ENCODE assay signal across 8 cellular contexts in the genomic region with DNA sequence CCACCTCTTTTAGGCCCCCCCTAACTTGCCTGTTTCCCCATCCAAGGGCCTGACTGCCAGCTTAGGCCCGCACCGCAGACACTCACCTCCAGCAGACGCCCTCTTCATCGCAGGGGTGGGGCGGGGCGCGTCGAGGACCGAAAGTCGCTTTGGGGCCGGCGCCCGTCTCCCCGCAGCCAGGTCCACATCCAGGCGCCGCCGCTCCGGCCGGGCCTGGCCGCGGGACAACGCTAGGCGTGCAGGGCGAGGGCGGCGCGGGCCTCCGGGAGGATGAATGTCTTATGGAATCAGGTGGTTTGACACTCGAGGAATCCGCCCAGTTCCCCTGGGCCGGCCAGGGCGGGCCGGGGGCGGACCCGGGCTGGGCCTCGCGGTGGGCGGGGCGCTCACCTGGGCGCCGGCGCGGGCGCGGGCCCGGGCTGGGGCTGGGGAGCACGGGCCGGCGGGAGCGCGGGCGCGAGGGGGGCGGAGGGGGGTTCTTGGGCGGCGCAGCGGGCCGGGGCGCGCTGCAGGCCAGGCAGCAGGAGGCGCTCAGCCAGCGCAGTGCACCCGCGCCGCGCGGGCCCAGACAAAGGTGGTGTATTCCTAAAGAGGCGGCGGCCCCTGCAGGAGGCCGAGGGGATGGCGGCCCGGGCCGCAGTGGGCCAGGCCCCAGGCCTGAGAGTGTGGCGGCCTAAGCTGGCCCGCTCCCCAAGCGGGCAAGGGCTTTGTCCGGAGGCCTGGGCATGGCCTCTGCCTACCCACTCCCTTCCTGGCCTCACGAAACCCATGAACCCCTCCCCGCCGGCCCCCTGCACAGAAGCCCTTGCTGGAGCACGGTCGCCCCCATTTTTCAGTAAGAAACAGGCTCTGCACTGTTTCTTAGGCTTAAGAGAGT.
DNase-seq lines count a peak whose midpoint lies in the region; ATAC-seq, FAIRE-seq and TF ChIP-seq lines count a peak whose summit lies in the region.

No MANE protein-coding gene starts in this region.

- no peak overlapping the region for H3K56ac ChIP-seq in H1 (replicated peaks; ENCODE audit: insufficient read length, low read depth, low read length)

- H4K8ac ChIP-seq in H1 (ENCODE audit: extremely low read depth, insufficient read depth, low read length) = peak overlapping the region; percentile 25
- H4K8ac ChIP-seq in mesenchymal stem cell (ENCODE audit: low read length) = no peak overlapping the region

- FAIRE-seq in H1 (lab: Jason Lieb, UNC) = no peak

- peaks cover 0 to 5% of the 10 kb centered on the region in 2 experiments for H4K20me1 ChIP-seq in H1 (replicated peaks in 1 of 2; ENCODE audit: control insufficient read depth in 1 of 2, insufficient read depth in 2 of 2, low read length in 2 of 2)

- no peak overlapping the region for H3K4me3 ChIP-seq in CD4-positive, alpha-beta memory T cell (ENCODE audit: low read length in 2 of 2)
- peak overlapping the region; percentile 41 to 70 (median 46) for H3K4me3 ChIP-seq in H1 (ENCODE audit: extremely low read depth in 1 of 4, insufficient read depth in 2 of 4, low read depth in 3 of 4, low read length in 4 of 4)
- peak overlapping the region in 1 of 2 experiments; percentile 37 for H3K4me3 ChIP-seq in mesenchymal stem cell (ENCODE audit: insufficient read depth in 1 of 2, low read depth in 1 of 2, low read length in 2 of 2)

- H2BK5ac ChIP-seq in H1 (ENCODE audit: low read depth, low read length) (no peak overlapping the region), mesenchymal stem cell (ENCODE audit: low read depth, low read length, poor library complexity, severe bottlenecking) (no peak overlapping the region)

- H3K9ac ChIP-seq in H1 (replicated peaks in 1 of 4; ENCODE audit: extremely low read depth in 1 of 4, low read depth in 3 of 4, low read length in 3 of 4) (no peak overlapping the region; a peak in 1 of 7 replicates), mesenchymal stem cell (ENCODE audit: low read length) (no peak overlapping the region)

- CTCF ChIA-PET in CD4-positive, alpha-beta memory T cell (lab: Charles Lee; ENCODE audit: partially characterized antibody) = no interaction called here
- CTCF ChIA-PET in H1 (lab: Charles Lee; ENCODE audit: partially characterized antibody) = interaction anchor here (0.6 to 1.4 kb wide), 5 partner anchors 9 to 133 kb away, joined by 3 to 4 read pairs (median 3); no protein-coding TSS in a partner anchor

- H2AK5ac ChIP-seq in H1 (ENCODE audit: low read depth, low read length) = no peak overlapping the region
- H2AK5ac ChIP-seq in mesenchymal stem cell (ENCODE audit: low read length, severe bottlenecking) = no peak overlapping the region

- H2BK20ac ChIP-seq in H1 (ENCODE audit: low read length) = no peak overlapping the region

- H2BK120ac ChIP-seq in H1 (replicated peaks; ENCODE audit: low read depth, low read length) (no peak overlapping the region), mesenchymal stem cell (ENCODE audit: low read depth, low read length) (no peak overlapping the region)

- peak; percentile 56 to 72 for TF ChIP-seq RAD21 in H1 (IDR thresholded peaks at IDR 0.05 in 1 of 2, conservative IDR thresholded peaks at IDR 0.05 in 1 of 2; ENCODE audit: low read depth in 2 of 2, low read length in 2 of 2)

- no peak overlapping the region for H3K27ac ChIP-seq in CD4-positive, alpha-beta memory T cell (ENCODE audit: low read depth, low read length)
- H3K27ac ChIP-seq in H1 (ENCODE audit: low read depth, low read length) (no peak overlapping the region), mesenchymal stem cell (ENCODE audit: low read length, poor library complexity, severe bottlenecking) (no peak overlapping the region)

- TF ChIP-seq POLR2A in H1 (IDR thresholded peaks at IDR 0.05; ENCODE audit: control extremely low read depth in 1 of 2, low read depth in 2 of 2, low read length in 2 of 2) = no peak

- intact Hi-C loops in CD4-positive, alpha-beta memory T cell (cut with micrococcal nuclease) = no loop called here

- H3K14ac ChIP-seq in H1 (ENCODE audit: insufficient read length) (no peak overlapping the region), mesenchymal stem cell (ENCODE audit: low read length in 2 of 2) (no peak overlapping the region)

- peak in 4 of 5 donors; percentile 10 to 38 (median 20) for DNase-seq in CD4-positive, alpha-beta memory T cell
- DNase-seq in NCI-H1436 treated with DMSO at 0.1 percent for 48 hours (lab: John Stamatoyannopoulos, UW) = peak; percentile 59
- peak; percentile 46 for DNase-seq in activated CD4-positive, alpha-beta T cell treated with anti-CD3 and anti-CD28 coated beads, Interleukin-2, amount 50 U/mL, for 1 hour
- peak; percentile 53 to 82 for DNase-seq in H1 (ENCODE audit: low read depth in 1 of 2, low spot score in 2 of 2)
- peak; percentile 52 for DNase-seq in mesenchymal stem cell
- DNase-seq in stimulated activated effector memory CD8-positive, alpha-beta T cell treated with anti-CD3 and anti-CD28 coated beads, Interleukin-12 subunit alpha, Interleukin-12 subunit beta, amount 100 ng/mL, for 72 hours (ENCODE audit: low spot score in 2 of 2) = peak in 1 of 2 donors; percentile 67

- H3K4me2 ChIP-seq in H1 (ENCODE audit: insufficient read depth in 1 of 2, low read depth in 2 of 2, low read length in 2 of 2) (peak overlapping the region; percentile 58 to 66), mesenchymal stem cell (ENCODE audit: low read length, poor library complexity, severe bottlenecking) (peak overlapping the region; percentile 55)

- H3K27me3 Mint-ChIP-seq in CD4-positive, alpha-beta memory T cell = no peaks in the 10 kb centered on the region

- no peak for TF ChIP-seq EP300 in H1 (IDR thresholded peaks at IDR 0.05; ENCODE audit: borderline replicate concordance in 1 of 2, low read depth in 2 of 2, low read length in 2 of 2)

- H2BK12ac ChIP-seq in H1 (ENCODE audit: low read depth, low read length) (no peak overlapping the region), mesenchymal stem cell (ENCODE audit: low read length in 2 of 2) (no peak overlapping the region)

- H3K23me2 ChIP-seq in H1 (ENCODE audit: low read depth, low read length) = peaks cover 4% of the 10 kb centered on the region; the same call in 1 of the 2 replicates

- ATAC-seq in GM21423 (IDR thresholded peaks at IDR 0.05; ENCODE audit: unreplicated experiment) = peak; percentile 46
- peak; percentile 78 for ATAC-seq in stimulated activated effector memory CD8-positive, alpha-beta T cell treated with anti-CD3 and anti-CD28 coated beads, Interleukin-12 subunit alpha, Interleukin-12 subunit beta, amount 100 ng/mL, for 72 hours
- no peak for ATAC-seq in GM18909 (IDR thresholded peaks at IDR 0.05; ENCODE audit: poor library complexity, unreplicated experiment)

- no peak overlapping the region for H3K23ac ChIP-seq in H1 (ENCODE audit: insufficient read length)
- peak overlapping the region in 1 of 2 experiments; percentile 14 for H3K23ac ChIP-seq in mesenchymal stem cell (ENCODE audit: low read length in 2 of 2)

- POLR2A ChIA-PET in CD4-positive, alpha-beta memory T cell (lab: Charles Lee; ENCODE audit: partially characterized antibody) = no interaction called here
- POLR2A ChIA-PET in H1 (lab: Charles Lee; ENCODE audit: partially characterized antibody) = no interaction called here

- TF ChIP-seq CTCF in H1 (IDR thresholded peaks at IDR 0.05; ENCODE audit: control extremely low read depth in 1 of 3, insufficient read depth in 1 of 3, low read depth in 1 of 3, low read length in 3 of 3) = peak; percentile 64 to 95 (median 66)

- no peaks in the 10 kb centered on the region for H3K79me2 ChIP-seq in H1 (ENCODE audit: control insufficient read depth in 1 of 2, insufficient read depth in 2 of 2, low read length in 2 of 2)

- H3K79me1 ChIP-seq in H1 (ENCODE audit: low read depth, low read length) (no peaks in the 10 kb centered on the region; the same call in 1 of the 2 replicates), mesenchymal stem cell (replicated peaks; ENCODE audit: low read length, poor library complexity, severe bottlenecking) (no peaks in the 10 kb centered on the region)

- no peaks in the 10 kb centered on the region for H3K4me1 Mint-ChIP-seq in CD4-positive, alpha-beta memory T cell
- no peaks in the 10 kb centered on the region for H3K4me1 Mint-ChIP-seq in stimulated activated effector memory CD8-positive, alpha-beta T cell treated with anti-CD3 and anti-CD28 coated beads, Interleukin-12 subunit alpha, Interleukin-12 subunit beta, amount 100 ng/mL, for 72 hours

- H3K27ac Mint-ChIP-seq in CD4-positive, alpha-beta memory T cell = no peak overlapping the region
- no peak overlapping the region for H3K27ac Mint-ChIP-seq in stimulated activated effector memory CD8-positive, alpha-beta T cell treated with anti-CD3 and anti-CD28 coated beads, Interleukin-12 subunit alpha, Interleukin-12 subunit beta, amount 100 ng/mL, for 72 hours

- H2AFZ ChIP-seq in H1 (ENCODE audit: low read length) = no peak overlapping the region; the same call in 1 of the 2 replicates
- no peak overlapping the region for H2AFZ ChIP-seq in mesenchymal stem cell (ENCODE audit: low read depth, low read length)

- peak overlapping the region; percentile 60 for H4K5ac ChIP-seq in H1 (ENCODE audit: insufficient read length, low read depth, low read length)

- H3K36me3 ChIP-seq in CD4-positive, alpha-beta memory T cell (ENCODE audit: insufficient read depth, low read length) = no peaks in the 10 kb centered on the region
- no peaks in the 10 kb centered on the region for H3K36me3 ChIP-seq in H1 (ENCODE audit: control insufficient read depth in 2 of 4, insufficient read depth in 4 of 4, low read length in 3 of 4)
- no peaks in the 10 kb centered on the region for H3K36me3 ChIP-seq in mesenchymal stem cell (ENCODE audit: control insufficient read depth in 1 of 2, insufficient read depth in 2 of 2, low read depth in 1 of 2, low read length in 2 of 2)

- H3K18ac ChIP-seq in H1 (ENCODE audit: extremely low read depth, low read length) (no peak overlapping the region; the same call in 1 of the 2 replicates), mesenchymal stem cell (ENCODE audit: low read depth in 1 of 2, low read length in 2 of 2) (peak overlapping the region; percentile 19)

- H2BK15ac ChIP-seq in H1 (ENCODE audit: low read length) (0 out of 2 replicates have a peak overlapping the region, but pooled peaks have one; percentile 88), mesenchymal stem cell (ENCODE audit: low read depth, poor library complexity, severe bottlenecking) (no peak overlapping the region)

- 5% methylated on average over 34 of the region's 82 CpGs; no CpG with 5 or more reads in 1 of the 2 experiments for WGBS in H1 (ENCODE audit: extremely low coverage in 1 of 2, insufficient coverage in 1 of 2, insufficient read length in 1 of 2, insufficient replicate concordance in 2 of 2, low coverage in 1 of 2, low lambda C conversion rate in 2 of 2, missing lambda C conversion rate in 1 of 2), 2 experiments
- WGBS in mesenchymal stem cell = 9% methylated on average over 52 of the region's 82 CpGs

- H3K4ac ChIP-seq in H1 (replicated peaks; ENCODE audit: insufficient read length, low read depth, low read length) (no peak overlapping the region), mesenchymal stem cell (ENCODE audit: low read depth in 1 of 2, low read length in 2 of 2) (no peak overlapping the region)

- peak overlapping the region in 4 of 8 donors; percentile 24 to 46 (median 36) for H3K4me3 Mint-ChIP-seq in CD4-positive, alpha-beta memory T cell
- H3K4me3 Mint-ChIP-seq in stimulated activated effector memory CD8-positive, alpha-beta T cell treated with anti-CD3 and anti-CD28 coated beads, Interleukin-12 subunit alpha, Interleukin-12 subunit beta, amount 100 ng/mL, for 72 hours = peak overlapping the region; percentile 21

- H3K36me3 Mint-ChIP-seq in CD4-positive, alpha-beta memory T cell = no peaks in the 10 kb centered on the region
- no peaks in the 10 kb centered on the region for H3K36me3 Mint-ChIP-seq in stimulated activated effector memory CD8-positive, alpha-beta T cell treated with anti-CD3 and anti-CD28 coated beads, Interleukin-12 subunit alpha, Interleukin-12 subunit beta, amount 100 ng/mL, for 72 hours

- H3K9me3 ChIP-seq in CD4-positive, alpha-beta memory T cell (ENCODE audit: control insufficient read depth in 1 of 2, low read length in 2 of 2) = no peaks in the 10 kb centered on the region
- no peaks in the 10 kb centered on the region for H3K9me3 ChIP-seq in H1 (ENCODE audit: insufficient read depth in 2 of 2, low read depth in 1 of 2, low read length in 1 of 2)
- peaks cover 3% of the 10 kb centered on the region for H3K9me3 ChIP-seq in mesenchymal stem cell (ENCODE audit: control insufficient read depth, low read length)

- H3K27me3 ChIP-seq in CD4-positive, alpha-beta memory T cell (ENCODE audit: insufficient read depth, low read length) = no peaks in the 10 kb centered on the region
- H3K27me3 ChIP-seq in H1 (replicated peaks in 1 of 4; ENCODE audit: control insufficient read depth in 3 of 4, extremely low read depth in 1 of 4, insufficient read depth in 3 of 4, low read length in 3 of 4) (peaks cover 0 to 7% (median 0%) of the 10 kb centered on the region in 4 experiments; a peak in 3 of 7 replicates), mesenchymal stem cell (ENCODE audit: control insufficient read depth in 1 of 2, insufficient read depth in 1 of 2, low read length in 2 of 2) (peaks cover 4 to 15% of the 10 kb centered on the region in 2 experiments)

- no peaks in the 10 kb centered on the region for H3K4me1 ChIP-seq in CD4-positive, alpha-beta memory T cell (ENCODE audit: insufficient read depth, low read length)
- H3K4me1 ChIP-seq in H1 (replicated peaks in 1 of 4; ENCODE audit: control insufficient read depth in 3 of 4, insufficient read depth in 4 of 4, low read length in 3 of 4) = peaks cover 0 to 8% (median 4%) of the 10 kb centered on the region in 4 experiments; a peak in 4 of 7 replicates
- peaks cover 23% of the 10 kb centered on the region for H3K4me1 ChIP-seq in mesenchymal stem cell (ENCODE audit: control insufficient read depth, insufficient read depth, low read depth, low read length)

- H4K91ac ChIP-seq in H1 (replicated peaks; ENCODE audit: insufficient read length, low read length) = peak overlapping the region; percentile 27
- H4K91ac ChIP-seq in mesenchymal stem cell (ENCODE audit: low read length) = no peak overlapping the region

- H3K9me3 Mint-ChIP-seq in CD4-positive, alpha-beta memory T cell = no peaks in the 10 kb centered on the region
- no peaks in the 10 kb centered on the region for H3K9me3 Mint-ChIP-seq in stimulated activated effector memory CD8-positive, alpha-beta T cell treated with anti-CD3 and anti-CD28 coated beads, Interleukin-12 subunit alpha, Interleukin-12 subunit beta, amount 100 ng/mL, for 72 hours

Comparison
In these comparisons a context has a peak if more than half of its experiments do, and no peak if none do; other contexts are left out.
1. H3K4me3 ChIP-seq: peak in H1 (4 of 4); none in CD4-positive, alpha-beta memory T cell (0 of 2).